In genomic region chr6:124812067-124812466, GRCh38 we compare ENCODE assay signal across 25 cellular contexts.
"Had no signal": no experiment of that assay in that cellular context is flagged by ENCODE, and none has a peak within 500 bp of the region (broad histone marks: within the 10 kb centered on the region; RNA-seq: fewer than 3 reads in every experiment).

No MANE protein-coding gene starts in this region.

- H3K4me2 ChIP-seq: neural progenitor cell had no signal

- H3K9me3 ChIP-seq: esophagus muscularis mucosa, left lung, right atrium auricular region, stomach, suprapubic skin, tibial artery, upper lobe of right lung had no signal

- DNase-seq: activated CD4-positive, alpha-beta T cell treated with anti-CD3 and anti-CD28 coated beads for 4 hours; activated CD4-positive, alpha-beta T cell treated with anti-CD3 and anti-CD28 coated beads, Interleukin-2, amount 50 U/mL, for 4 hours; activated naive CD4-positive, alpha-beta T cell; activated T-cell treated with anti-CD3 and anti-CD28 coated beads for 4 hours; activated T-cell treated with anti-CD3 and anti-CD28 coated beads, Interleukin-2, amount 50 U/mL, for 72 hours; dermis blood vessel endothelial cell; effector CD4-positive, alpha-beta T cell; foreskin keratinocyte; heart left ventricle; left lung; mesendoderm; natural killer cell; stimulated activated CD4-positive, alpha-beta T cell treated with anti-CD3 and anti-CD28 coated beads, Interleukin-15, amount 100 ng/mL, for 24 hours; stimulated activated CD4-positive, alpha-beta T cell treated with anti-CD3 and anti-CD28 coated beads, Interleukin-2, amount 100 ng/mL, for 24 hours; stimulated activated naive B cell treated with anti-CD40 and anti-IgM and Interleukin-4, amounts not matched to agents 10 μg/mL and 1 μg/mL and 100 μg/mL, for 72 hours; stomach; tibial artery; upper lobe of right lung had no signal

- H3K36me3 ChIP-seq: esophagus muscularis mucosa, heart left ventricle, left lung, neural progenitor cell, right atrium auricular region, stomach, suprapubic skin, tibial artery, upper lobe of right lung had no signal

- H3K27ac ChIP-seq: esophagus muscularis mucosa, foreskin keratinocyte, heart left ventricle, left lung, neural progenitor cell, right atrium auricular region, stomach, suprapubic skin, tibial artery, upper lobe of right lung, VCaP had no signal

- H3K4me1 ChIP-seq: esophagus muscularis mucosa, foreskin keratinocyte, heart left ventricle, left lung, right atrium auricular region, stomach, suprapubic skin, tibial artery, upper lobe of right lung had no signal

- H3K4me3 ChIP-seq: esophagus muscularis mucosa, heart left ventricle, left lung, lung, neural progenitor cell, right atrium auricular region, stomach, suprapubic skin, tibial artery, upper lobe of right lung had no signal

- H3K27me3 ChIP-seq: esophagus muscularis mucosa, heart left ventricle, left lung, neural progenitor cell, right atrium auricular region, stomach, suprapubic skin, tibial artery, upper lobe of right lung had no signal

- ATAC-seq: activated naive CD4-positive, alpha-beta T cell treated with anti-CD3 and anti-CD28 coated beads, Interleukin-2, amount 50 U/mL, for 72 hours; activated T-cell treated with anti-CD3 and anti-CD28 coated beads, Interleukin-2, amount 50 U/mL, for 72 hours; foreskin keratinocyte; heart left ventricle; left lung; natural killer cell; stimulated activated naive B cell treated with anti-CD40 and anti-IgM and Interleukin-4, amounts not matched to agents 10 μg/mL and 1 μg/mL and 100 μg/mL, for 72 hours; upper lobe of right lung had no signal

- H2AFZ ChIP-seq: neural progenitor cell had no signal
